21 cellular contexts compared by ENCODE assay signal in the genomic region with DNA sequence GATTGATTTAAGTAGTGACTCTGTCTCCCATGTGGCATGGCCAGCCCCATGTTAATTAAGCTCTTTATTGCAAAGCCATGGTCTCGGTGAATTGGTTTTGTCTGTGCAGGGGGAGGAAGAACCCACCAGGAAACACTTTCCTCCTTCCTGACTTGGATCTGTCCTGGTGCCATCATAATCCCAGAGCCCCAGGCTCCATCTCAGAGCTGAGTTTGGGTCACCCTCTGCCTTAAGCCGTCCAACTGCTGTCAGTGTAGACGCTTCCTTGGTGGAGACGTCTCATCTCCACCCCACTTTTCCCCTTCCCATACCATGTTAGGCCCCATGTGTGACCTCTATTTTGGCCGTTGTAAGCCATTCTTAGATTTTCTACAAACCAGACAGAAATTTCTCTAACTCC. TPM values are rescaled to one million over a fixed set of nuclear protein-coding genes. Genes with fewer than 3 reads are reported as not detected.
DNase-seq lines count a peak whose midpoint lies in the region; ATAC-seq, FAIRE-seq and TF ChIP-seq lines count a peak whose summit lies in the region.
"Had no signal": no experiment of that assay in that cellular context is flagged by ENCODE, and none has a peak within 500 bp of the region (broad histone marks: within the 10 kb centered on the region; RNA-seq: fewer than 3 reads in every experiment).

No MANE protein-coding gene starts in this region.

- peak; percentile 4 for DNase-seq in activated CD4-positive, alpha-beta memory T cell treated with anti-CD3 and anti-CD28 coated beads for 36 hours
- no peak for DNase-seq in activated CD4-positive, alpha-beta memory T cell treated with anti-CD3 and anti-CD28 coated beads, Interleukin-2, amount 10 ng/mL, durations not matched to agents 7 days and 5 days
- DNase-seq in astrocyte (ENCODE audit: low read depth) (no peak), osteocyte (ENCODE audit: extremely low spot score, unreplicated experiment) (peak; percentile 44), tibial nerve (ENCODE audit: low spot score in 2 of 2) (no peak), A172 (ENCODE audit: low spot score) (no peak), midbrain (lab: John Stamatoyannopoulos, UW) (no peak)
- DNase-seq: 8988T; activated CD8-positive, alpha-beta T cell treated with anti-CD3 and anti-CD28 coated beads for 36 hours; activated naive CD4-positive, alpha-beta T cell treated with anti-CD3 and anti-CD28 coated beads, Interleukin-2, amount 50 U/mL, for 16 hours; activated T-cell treated with anti-CD3 and anti-CD28 coated beads, Interleukin-2, amount 50 U/mL, for 4 hours; BE2C; COR-L47; effector memory CD8-positive, alpha-beta T cell; NCI-H1105 treated with DMSO at 0.1 percent for 48 hours; NCI-H2081 treated with DMSO at 0.1 percent for 48 hours; NK-92 treated with Interleukin-12 subunit alpha and Interleukin-12 subunit beta, amount 100 ng/mL, for 24 hours had no signal

- intact Hi-C loops in activated CD4-positive, alpha-beta memory T cell treated with anti-CD3 and anti-CD28 coated beads for 36 hours (cut with micrococcal nuclease), result no loop called here

- TF ChIP-seq POLR2A in tibial nerve (IDR thresholded peaks at IDR 0.05), result no peak

- CTCF ChIA-PET in activated CD4-positive, alpha-beta memory T cell treated with anti-CD3 and anti-CD28 coated beads for 36 hours (lab: Charles Lee), result no interaction called here
- CTCF ChIA-PET in activated CD4-positive, alpha-beta memory T cell treated with anti-CD3 and anti-CD28 coated beads, Interleukin-2, amount 10 ng/mL, durations not matched to agents 7 days and 5 days (lab: Charles Lee), result no interaction called here

- no peak overlapping the region for H3K27ac Mint-ChIP-seq in activated CD4-positive, alpha-beta memory T cell treated with anti-CD3 and anti-CD28 coated beads for 36 hours
- H3K27ac Mint-ChIP-seq in activated CD4-positive, alpha-beta memory T cell treated with anti-CD3 and anti-CD28 coated beads, Interleukin-2, amount 10 ng/mL, durations not matched to agents 7 days and 5 days, result no peak overlapping the region
- H3K27ac Mint-ChIP-seq in astrocyte (ENCODE audit: unreplicated experiment), result no peak overlapping the region
- H3K27ac Mint-ChIP-seq in osteocyte (ENCODE audit: unreplicated experiment), result peak overlapping the region; percentile 97
- H3K27ac Mint-ChIP-seq: activated CD8-positive, alpha-beta T cell treated with anti-CD3 and anti-CD28 coated beads for 36 hours; effector memory CD8-positive, alpha-beta T cell had no signal

- H3K27ac ChIP-seq in astrocyte (ENCODE audit: low read depth, low read length) (peak overlapping the region; percentile 99), tibial nerve (peak overlapping the region in 3 of 4 donors; percentile 19 to 87 (median 86))
- H3K27ac ChIP-seq: neutrophil had no signal

- no peak overlapping the region for H2AFZ ChIP-seq in astrocyte (ENCODE audit: low read depth, low read length)

- no peak overlapping the region for H3K4me3 Mint-ChIP-seq in activated CD4-positive, alpha-beta memory T cell treated with anti-CD3 and anti-CD28 coated beads for 36 hours
- H3K4me3 Mint-ChIP-seq in activated CD4-positive, alpha-beta memory T cell treated with anti-CD3 and anti-CD28 coated beads, Interleukin-2, amount 10 ng/mL, durations not matched to agents 7 days and 5 days, result no peak overlapping the region
- H3K4me3 Mint-ChIP-seq in astrocyte (ENCODE audit: unreplicated experiment) (no peak overlapping the region), osteocyte (ENCODE audit: unreplicated experiment) (no peak overlapping the region)
- H3K4me3 Mint-ChIP-seq: activated CD8-positive, alpha-beta T cell treated with anti-CD3 and anti-CD28 coated beads for 36 hours; activated T-cell treated with anti-CD3 and anti-CD28 coated beads, Interleukin-2, amount 50 U/mL, for 4 hours; effector memory CD8-positive, alpha-beta T cell had no signal

- H3K4me1 Mint-ChIP-seq in activated CD4-positive, alpha-beta memory T cell treated with anti-CD3 and anti-CD28 coated beads for 36 hours (ENCODE audit: low read depth), result peaks cover 15% of the 10 kb centered on the region
- H3K4me1 Mint-ChIP-seq in activated CD4-positive, alpha-beta memory T cell treated with anti-CD3 and anti-CD28 coated beads, Interleukin-2, amount 10 ng/mL, durations not matched to agents 7 days and 5 days, result peaks cover 6% of the 10 kb centered on the region
- peaks cover 16% of the 10 kb centered on the region for H3K4me1 Mint-ChIP-seq in astrocyte (ENCODE audit: low read depth, unreplicated experiment)
- peaks cover 66% of the 10 kb centered on the region for H3K4me1 Mint-ChIP-seq in osteocyte (ENCODE audit: unreplicated experiment)

- 89 to 94% methylated on average over 5 of the region's 5 CpGs for WGBS in tibial nerve, 2 donors

- H3K27me3 ChIP-seq in astrocyte (ENCODE audit: insufficient read depth, low read length) (no peaks in the 10 kb centered on the region), tibial nerve (peaks cover 0 to 5% of the 10 kb centered on the region in 2 donors)
- H3K27me3 ChIP-seq: BE2C had no signal

- TF ChIP-seq EP300 in tibial nerve (IDR thresholded peaks at IDR 0.05), result no peak

- no peaks in the 10 kb centered on the region for H3K36me3 Mint-ChIP-seq in activated CD4-positive, alpha-beta memory T cell treated with anti-CD3 and anti-CD28 coated beads for 36 hours
- H3K36me3 Mint-ChIP-seq in activated CD4-positive, alpha-beta memory T cell treated with anti-CD3 and anti-CD28 coated beads, Interleukin-2, amount 10 ng/mL, durations not matched to agents 7 days and 5 days (ENCODE audit: low read depth), result no peaks in the 10 kb centered on the region
- H3K36me3 Mint-ChIP-seq in astrocyte (ENCODE audit: low read depth, unreplicated experiment) (peaks cover 3% of the 10 kb centered on the region), osteocyte (ENCODE audit: unreplicated experiment) (no peaks in the 10 kb centered on the region)

- no peak for ATAC-seq in HG02938 (IDR thresholded peaks at IDR 0.05; ENCODE audit: unreplicated experiment)
- ATAC-seq: activated CD8-positive, alpha-beta T cell treated with anti-CD3 and anti-CD28 coated beads for 36 hours; activated T-cell treated with anti-CD3 and anti-CD28 coated beads, Interleukin-2, amount 50 U/mL, for 4 hours; effector memory CD8-positive, alpha-beta T cell; left lung had no signal

- H3K9me3 Mint-ChIP-seq in activated CD4-positive, alpha-beta memory T cell treated with anti-CD3 and anti-CD28 coated beads for 36 hours, result no peaks in the 10 kb centered on the region
- peaks cover 19% of the 10 kb centered on the region for H3K9me3 Mint-ChIP-seq in activated CD4-positive, alpha-beta memory T cell treated with anti-CD3 and anti-CD28 coated beads, Interleukin-2, amount 10 ng/mL, durations not matched to agents 7 days and 5 days
- H3K9me3 Mint-ChIP-seq in astrocyte (ENCODE audit: unreplicated experiment) (peaks cover 14% of the 10 kb centered on the region), osteocyte (ENCODE audit: unreplicated experiment) (peaks cover 7% of the 10 kb centered on the region)

- H3K9me3 ChIP-seq in astrocyte (ENCODE audit: insufficient read depth, low read depth, low read length), result peaks cover 10% of the 10 kb centered on the region
- peaks cover 0 to 11% (median 0%) of the 10 kb centered on the region in 4 donors for H3K9me3 ChIP-seq in tibial nerve
- H3K9me3 ChIP-seq: neutrophil had no signal

- H3K4me3 ChIP-seq in astrocyte (ENCODE audit: insufficient read depth, low read depth, low read length), result peak overlapping the region; percentile 8
- no peak overlapping the region for H3K4me3 ChIP-seq in tibial nerve
- H3K4me3 ChIP-seq: HAP-1, left lung had no signal

- H3K4me1 ChIP-seq in astrocyte (ENCODE audit: insufficient read depth, low read length), result peaks cover 40% of the 10 kb centered on the region
- peaks cover 0 to 47% (median 23%) of the 10 kb centered on the region in 4 donors for H3K4me1 ChIP-seq in tibial nerve
- H3K4me1 ChIP-seq: BE2C, HAP-1 had no signal

- no peak overlapping the region for H3K4me2 ChIP-seq in astrocyte (ENCODE audit: low read length)

- peak overlapping the region; percentile 76 for H3K9ac ChIP-seq in astrocyte (ENCODE audit: low read length)

- no peak for FAIRE-seq in astrocyte (lab: Jason Lieb, UNC)

- POLR2A ChIA-PET in activated CD4-positive, alpha-beta memory T cell treated with anti-CD3 and anti-CD28 coated beads for 36 hours (lab: Charles Lee), result no interaction called here
- POLR2A ChIA-PET in activated CD4-positive, alpha-beta memory T cell treated with anti-CD3 and anti-CD28 coated beads, Interleukin-2, amount 10 ng/mL, durations not matched to agents 7 days and 5 days (lab: Charles Lee), result no interaction called here

- no peaks in the 10 kb centered on the region for H3K79me2 ChIP-seq in astrocyte (ENCODE audit: insufficient read depth, low read length)

- TF ChIP-seq CTCF in astrocyte (IDR thresholded peaks at IDR 0.05; ENCODE audit: insufficient read depth, low read depth, low read length), result no peak
- TF ChIP-seq CTCF in osteocyte (IDR thresholded peaks at IDR 0.05), result no peak
- no peak for TF ChIP-seq CTCF in tibial nerve (IDR thresholded peaks at IDR 0.05)

- peaks cover 58% of the 10 kb centered on the region for H3K27me3 Mint-ChIP-seq in activated CD4-positive, alpha-beta memory T cell treated with anti-CD3 and anti-CD28 coated beads for 36 hours
- peaks cover 13% of the 10 kb centered on the region for H3K27me3 Mint-ChIP-seq in activated CD4-positive, alpha-beta memory T cell treated with anti-CD3 and anti-CD28 coated beads, Interleukin-2, amount 10 ng/mL, durations not matched to agents 7 days and 5 days
- peaks cover 15% of the 10 kb centered on the region for H3K27me3 Mint-ChIP-seq in astrocyte (ENCODE audit: low read depth, unreplicated experiment)
- H3K27me3 Mint-ChIP-seq in osteocyte (ENCODE audit: unreplicated experiment), result no peaks in the 10 kb centered on the region

- H3K36me3 ChIP-seq in astrocyte (ENCODE audit: insufficient read depth, low read length), result no peaks in the 10 kb centered on the region
- no peaks in the 10 kb centered on the region for H3K36me3 ChIP-seq in tibial nerve
- H3K36me3 ChIP-seq: BE2C, HAP-1, left lung, neutrophil had no signal

- no peaks in the 10 kb centered on the region for H4K20me1 ChIP-seq in astrocyte (ENCODE audit: insufficient read depth, low read length)

RNA-seq across cellular contexts. Expression of gene COL6A2, which starts 36.0 kb away (rescaled TPM):
- total RNA-seq in activated CD4-positive, alpha-beta memory T cell treated with anti-CD3 and anti-CD28 coated beads for 36 hours, result 1 to 10 TPM; 4.3 to 4.8 TPM
- 1 to 10 TPM; 1.1 to 1.6 TPM for total RNA-seq in activated CD4-positive, alpha-beta memory T cell treated with anti-CD3 and anti-CD28 coated beads, Interleukin-2, amount 10 ng/mL, durations not matched to agents 7 days and 5 days
- total RNA-seq in astrocyte, result 120 and 194 TPM in 2 replicates
- 1,821 and 1,951 TPM in 2 replicates for total RNA-seq in osteocyte
- total RNA-seq in tibial nerve, result 1,000 to 10,000 TPM in 1 of 4 donors, 100 to 1,000 TPM in 3; 470 to 1,210 (median 744) TPM
- total RNA-seq in A172 (2014; rRNA removed; shearing (Covaris generic)), result 163 and 221 TPM in 2 replicates

Comparison
In these comparisons a context has a peak if more than half of its experiments do, and no peak if none do; other contexts are left out.
1. DNase-seq: peak in activated CD4-positive, alpha-beta memory T cell treated with anti-CD3 and anti-CD28 coated beads for 36 hours (single experiment) and osteocyte (single experiment); none in activated CD4-positive, alpha-beta memory T cell treated with anti-CD3 and anti-CD28 coated beads, Interleukin-2, amount 10 ng/mL, durations not matched to agents 7 days and 5 days (single experiment), astrocyte (single experiment), tibial nerve (0 of 2), A172 (single experiment) and midbrain (single experiment).
2. RNA of gene COL6A2, which starts 36.0 kb away (total RNA-seq): 1,821 to 1,951 TPM in osteocyte, 470 to 1,210 TPM in tibial nerve, 163 to 221 TPM in A172 and 120 to 194 TPM in astrocyte; 4.3 to 4.8 TPM in activated CD4-positive, alpha-beta memory T cell treated with anti-CD3 and anti-CD28 coated beads for 36 hours and 1.1 to 1.6 TPM in activated CD4-positive, alpha-beta memory T cell treated with anti-CD3 and anti-CD28 coated beads, Interleukin-2, amount 10 ng/mL, durations not matched to agents 7 days and 5 days; every median in the first group is over 10 times any median in the second.